Comparison of ENCODE assay signal across 1 cellular context in genomic region chr10:47438857-47439474, GRCh38.
TF ChIP-seq lines count a peak whose summit lies in the region.

No MANE protein-coding gene starts in this region.

TF ChIP-seq in GM23338, 12 proteins besides CTCF, POLR2A, EP300 and RAD21:
- TF ChIP-seq JUNB (IDR thresholded peaks at IDR 0.05; ENCODE audit: unreplicated experiment): no peak
- TF ChIP-seq REST (IDR thresholded peaks at IDR 0.05; ENCODE audit: unreplicated experiment): no peak
- TF ChIP-seq ZNF114 (CRISPR knock-in tag; IDR thresholded peaks at IDR 0.05): no peak
- no peak for TF ChIP-seq ZNF462 (CRISPR knock-in tag; IDR thresholded peaks at IDR 0.05)
- TF ChIP-seq NANOG (IDR thresholded peaks at IDR 0.05; ENCODE audit: borderline replicate concordance): no peak
- no peak for TF ChIP-seq ZNF331 (CRISPR knock-in tag; IDR thresholded peaks at IDR 0.05; ENCODE audit: low read depth)
- no peak for TF ChIP-seq STAT1 (IDR thresholded peaks at IDR 0.05; ENCODE audit: unreplicated experiment)
- TF ChIP-seq CREB1 (CRISPR knock-in tag; IDR thresholded peaks at IDR 0.05; ENCODE audit: low read depth): no peak
- TF ChIP-seq EZH2phosphoT487 (IDR thresholded peaks at IDR 0.05; ENCODE audit: unreplicated experiment): no peak
- TF ChIP-seq ETS1 (IDR thresholded peaks at IDR 0.05): no peak
- TF ChIP-seq POLR2AphosphoS5 (IDR thresholded peaks at IDR 0.05; ENCODE audit: low read depth): no peak
- no peak for TF ChIP-seq EZH2 (IDR thresholded peaks at IDR 0.05; ENCODE audit: low read depth, unreplicated experiment)
TF ChIP-seq in GM23338: peak in this region for 0.
